In the genomic region with DNA sequence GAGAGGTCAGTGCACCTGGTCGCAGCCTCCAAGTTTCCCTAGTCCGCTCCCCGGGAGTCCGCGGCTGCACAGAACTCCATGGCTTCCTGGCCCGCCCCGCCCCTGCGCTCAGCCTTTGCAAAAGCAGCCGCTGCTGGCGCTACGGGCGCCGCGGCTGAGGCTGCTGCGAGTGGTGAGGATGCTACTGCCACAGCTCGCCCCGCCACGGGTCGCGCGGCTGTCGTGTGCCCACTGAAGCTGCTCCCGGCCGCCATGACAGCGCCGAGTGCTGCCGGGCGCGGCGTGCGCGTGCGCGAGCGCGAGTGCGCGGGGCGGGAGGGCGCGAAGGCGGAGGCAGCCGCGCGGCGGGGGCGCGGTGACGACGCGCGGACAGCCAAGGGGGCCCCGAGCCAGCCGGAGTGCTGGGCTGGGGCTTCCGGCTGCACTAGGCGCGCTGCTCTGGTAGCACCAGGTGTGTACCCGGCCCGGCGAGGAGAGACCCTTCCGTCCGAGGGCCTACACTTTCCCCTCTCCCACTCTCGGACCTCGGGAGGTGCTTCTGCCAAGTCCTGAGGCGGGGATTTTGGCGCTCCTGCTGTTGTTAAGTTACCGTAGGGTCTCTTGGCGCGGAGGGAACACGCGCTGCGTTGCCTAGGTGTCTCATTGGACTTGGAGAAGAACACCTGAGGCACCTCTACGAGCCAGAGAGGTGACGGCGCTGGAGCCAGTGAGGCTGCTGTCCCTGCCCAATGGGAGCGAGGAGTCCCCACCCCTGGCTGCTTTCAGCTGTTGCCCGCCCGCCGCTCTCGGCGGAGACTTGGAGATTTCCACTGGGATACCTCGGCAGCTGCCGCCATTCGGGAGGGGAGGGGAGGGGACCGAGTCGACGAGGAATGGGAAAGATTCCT, we compare ENCODE assay signal across 8 cellular contexts. TPM values are rescaled to one million over a fixed set of nuclear protein-coding genes. Genes with fewer than 3 reads are reported as not detected.
DNase-seq lines count a peak whose midpoint lies in the region; FAIRE-seq and TF ChIP-seq lines count a peak whose summit lies in the region.

No MANE protein-coding gene starts in this region.

- H3K27me3 ChIP-seq in neuronal stem cell (ENCODE audit: control insufficient read depth in 3 of 3, insufficient read depth in 3 of 3, low read depth in 1 of 3, low read length in 3 of 3), result peaks cover 0 to 4% (median 0%) of the 10 kb centered on the region in 3 experiments

- peak overlapping the region; percentile 100 for H3K14ac ChIP-seq in neuronal stem cell (ENCODE audit: low read length)

- H4K8ac ChIP-seq in neuronal stem cell (ENCODE audit: low read depth, low read length), result peak overlapping the region; percentile 92

- POLR2A ChIA-PET in RWPE1 (lab: Yijun Ruan, JAX; ENCODE audit: low non-redundant PET), result interaction anchor here (0.5 to 0.8 kb wide), 3 partner anchors 85 to 139 kb away, joined by 3 to 4 read pairs (median 4); no protein-coding TSS in a partner anchor

- peak overlapping the region; percentile 100 for H2AFZ ChIP-seq in neuronal stem cell (ENCODE audit: low read length)

- H2AK5ac ChIP-seq in neuronal stem cell (ENCODE audit: low read depth, low read length), result no peak overlapping the region

- no peaks in the 10 kb centered on the region for H3K9me3 ChIP-seq in ES-I3 (ENCODE audit: control insufficient read depth, insufficient read depth, low read length)
- no peaks in the 10 kb centered on the region for H3K9me3 ChIP-seq in neuronal stem cell (replicated peaks in 1 of 2; ENCODE audit: control insufficient read depth in 2 of 2, insufficient read depth in 1 of 2, low read depth in 1 of 2, low read length in 2 of 2)

- H2BK12ac ChIP-seq in neuronal stem cell (ENCODE audit: low read length), result no peak overlapping the region

- H2BK120ac ChIP-seq in neuronal stem cell (ENCODE audit: low read depth, low read length), result no peak overlapping the region

- peak overlapping the region; percentile 95 for H3K23ac ChIP-seq in neuronal stem cell (ENCODE audit: low read depth, low read length, poor library complexity)

- no peak overlapping the region for H2BK15ac ChIP-seq in neuronal stem cell (ENCODE audit: low read length)

- no peak overlapping the region for H4K91ac ChIP-seq in neuronal stem cell (ENCODE audit: low read depth, low read length, poor library complexity)

- H3K9ac ChIP-seq in ES-I3 (ENCODE audit: low read depth, low read length) (peak overlapping the region; percentile 81), neuronal stem cell (ENCODE audit: low read depth, low read length, poor library complexity) (peak overlapping the region; percentile 99)

- TF ChIP-seq CTCF in RWPE1 (conservative IDR thresholded peaks at IDR 0.05; ENCODE audit: low read depth), result no peak

- H2BK5ac ChIP-seq in neuronal stem cell (ENCODE audit: low read length), result peak overlapping the region; percentile 88

- H3K27ac ChIP-seq in RWPE1, result peak overlapping the region; percentile 95
- peak overlapping the region; percentile 88 for H3K27ac ChIP-seq in neuronal stem cell (replicated peaks; ENCODE audit: low read length)
- H3K27ac ChIP-seq in substantia nigra (ENCODE audit: low read depth, low read length, poor library complexity, severe bottlenecking), result peak overlapping the region; percentile 81

- H3K4me3 ChIP-seq in neuronal stem cell (ENCODE audit: low read length in 2 of 2), result peak overlapping the region; percentile 89 to 98

- no peaks in the 10 kb centered on the region for H3K79me1 ChIP-seq in neuronal stem cell (ENCODE audit: low read depth, low read length)

- peak overlapping the region; percentile 96 for H3K4ac ChIP-seq in neuronal stem cell (ENCODE audit: low read length)

- peak overlapping the region; percentile 99 for H3K18ac ChIP-seq in neuronal stem cell (ENCODE audit: low read length)

- FAIRE-seq in H54 (lab: Jason Lieb, UNC), result no peak
- FAIRE-seq in frontal cortex (lab: Jason Lieb, UNC), result no peak

- no peaks in the 10 kb centered on the region for H3K36me3 ChIP-seq in ES-I3 (ENCODE audit: insufficient read depth, low read length)
- no peaks in the 10 kb centered on the region for H3K36me3 ChIP-seq in neuronal stem cell (replicated peaks in 1 of 2; ENCODE audit: control insufficient read depth in 2 of 2, insufficient read depth in 2 of 2, low read length in 2 of 2)

- peak; percentile 95 for TF ChIP-seq POLR2A in H54 (IDR thresholded peaks at IDR 0.05; ENCODE audit: low read depth, low read length)

- CTCF ChIA-PET in RWPE1 (lab: Yijun Ruan, JAX), result no interaction called here

- no CpG with 5 or more reads among the region's 87 CpGs for WGBS in neuronal stem cell (ENCODE audit: extremely low coverage in 2 of 2, insufficient read length in 2 of 2, insufficient replicate concordance in 1 of 2), 2 donors

- DNase-seq in H54 (ENCODE audit: insufficient read length, low spot score) (peak; percentile 61), LoVo (ENCODE audit: low spot score) (peak; percentile 85), RWPE1 (ENCODE audit: low spot score) (peak; percentile 71), activated gamma-delta T cell treated with Interleukin-2 at 50 U/mL for 16 hours (peak; percentile 75), frontal cortex (ENCODE audit: low spot score in 2 of 2) (peak; percentile 78 to 83), neuronal stem cell (ENCODE audit: low spot score) (peak; percentile 77), substantia nigra (lab: John Stamatoyannopoulos, UW) (peak in 47 of 49 donors; percentile 17 to 89 (median 65))

- peak overlapping the region; percentile 68 for H3K4me2 ChIP-seq in neuronal stem cell (ENCODE audit: insufficient read depth, low read length, poor library complexity, severe bottlenecking)

- no peaks in the 10 kb centered on the region for H3K4me1 ChIP-seq in ES-I3 (ENCODE audit: insufficient read depth, low read length)
- peaks cover 0 to 4% of the 10 kb centered on the region in 2 donors for H3K4me1 ChIP-seq in neuronal stem cell (ENCODE audit: control insufficient read depth in 2 of 2, insufficient read depth in 1 of 2, low read depth in 1 of 2, low read length in 2 of 2)

RNA-seq across cellular contexts. Expression of a gene that starts 0.6 kb away (rescaled TPM):
- total RNA-seq in frontal cortex, result 23.2 TPM
- polyA plus RNA-seq in neuronal stem cell (2013, experiment 1 of 2), result 15.9 TPM
- 15.7 TPM for polyA plus RNA-seq in neuronal stem cell (2013, experiment 2 of 2)

Comparison
In these comparisons a context has a peak if more than half of its experiments do, and no peak if none do; other contexts are left out.
1. Peak in every context shown above with its lines: DNase-seq, H3K4me3 ChIP-seq and H3K27ac ChIP-seq.